Comparison of ENCODE assay signal across 10 cellular contexts in genomic region chr21:33428669-33429068, GRCh38. TPM values are rescaled to one million over a fixed set of nuclear protein-coding genes. Genes with fewer than 3 reads are reported as not detected.
A peak's percentile ranks its signal among the peaks of the same experiment; 100 is the strongest.
DNase-seq lines count a peak whose midpoint lies in the region; ATAC-seq, FAIRE-seq and TF ChIP-seq lines count a peak whose summit lies in the region.
"Had no signal": no experiment of that assay in that cellular context is flagged by ENCODE, and none has a peak within 500 bp of the region (broad histone marks: within the 10 kb centered on the region; RNA-seq: fewer than 3 reads in every experiment).

No MANE protein-coding gene starts in this region.

- in situ Hi-C loops in mammary epithelial cell (cut with MboI; ENCODE audit: low sequenced_read_pairs in 2 of 2) (no loop called here), GM13976 (cut with MboI; ENCODE audit: low sequenced_read_pairs, unreplicated experiment) (no loop called here)

- CTCF ChIA-PET in A549 (lab: Yijun Ruan, JAX): interaction anchor here (1.1 to 3.7 kb wide), 3 partner anchors 14 to 68 kb away, joined by 3 to 14 read pairs (median 13); no protein-coding TSS in a partner anchor
- CTCF ChIA-PET in HEK293 (lab: Yijun Ruan, JAX): interaction anchor here (0.9 kb wide), 1 partner anchor 67 kb away, joined by 3 read pairs; no protein-coding TSS in a partner anchor
- CTCF ChIA-PET in mammary epithelial cell (lab: Charles Lee; ENCODE audit: low non-redundant PET): interaction anchor here (0.5 kb wide), 1 partner anchor 103 kb away, joined by 3 read pairs; the partner anchor contains the start of gene IFNAR1

- H4K5ac ChIP-seq in mesendoderm (ENCODE audit: low read length): no peak overlapping the region

- peaks cover 72 to 80% of the 10 kb centered on the region in 2 experiments for H3K36me3 ChIP-seq in HEK293 (ENCODE audit: control insufficient read depth in 2 of 2, insufficient read depth in 1 of 2, low read length in 2 of 2)
- H3K36me3 ChIP-seq in mammary epithelial cell (ENCODE audit: insufficient read depth, low read length): peaks cover 47% of the 10 kb centered on the region
- peaks cover 13% of the 10 kb centered on the region for H3K36me3 ChIP-seq in mesendoderm (ENCODE audit: control insufficient read depth, insufficient read depth, low read length)

- no peak overlapping the region for H2BK15ac ChIP-seq in mesendoderm (replicated peaks; ENCODE audit: low read depth)

- no peaks in the 10 kb centered on the region for H3K79me1 ChIP-seq in mesendoderm (ENCODE audit: low read length)

- no peak overlapping the region for H2BK120ac ChIP-seq in mesendoderm (ENCODE audit: low read depth, low read length)

- 51% methylated on average over 7 of the region's 8 CpGs for WGBS in A549 (ENCODE audit: missing lambda C conversion rate)
- WGBS in mammary epithelial cell (ENCODE audit: low coverage, missing lambda C conversion rate): 19% methylated on average over 8 of the region's 8 CpGs
- WGBS in mesendoderm (ENCODE audit: extremely low coverage, insufficient coverage, low lambda C conversion rate): no CpG with 5 or more reads among the region's 8 CpGs

- H3K27ac ChIP-seq in A549 (no peak overlapping the region), HEK293 (ENCODE audit: extremely low read depth, low read depth, low read length) (no peak overlapping the region), mammary epithelial cell (ENCODE audit: insufficient read depth, low read depth, low read length) (peak overlapping the region; percentile 50), mesendoderm (ENCODE audit: low read depth, low read length) (no peak overlapping the region)

- peaks cover 29% of the 10 kb centered on the region for H3K79me2 ChIP-seq in mammary epithelial cell (ENCODE audit: insufficient read depth, low read length)
- no peaks in the 10 kb centered on the region for H3K79me2 ChIP-seq in mesendoderm (ENCODE audit: control insufficient read depth, insufficient read depth, low read length)

- no peak for TF ChIP-seq POLR2A in A549 (IDR thresholded peaks at IDR 0.05; ENCODE audit: low read length)

- no peak for TF ChIP-seq EP300 in A549 (IDR thresholded peaks at IDR 0.05)

- TF ChIP-seq CTCF in A549 (IDR thresholded peaks at IDR 0.05) (no peak), HEK293 (tag by site-specific recombination; IDR thresholded peaks at IDR 0.05) (no peak), mammary epithelial cell (conservative IDR thresholded peaks at IDR 0.05 in 1 of 2, IDR thresholded peaks at IDR 0.05 in 1 of 2; ENCODE audit: extremely low read depth in 1 of 2, insufficient read depth in 1 of 2, low read depth in 1 of 2, low read length in 2 of 2) (no peak), GM13976 (IDR thresholded peaks at IDR 0.05; ENCODE audit: borderline replicate concordance, control extremely low read depth, extremely low read depth, insufficient read depth, missing control alignments) (no peak)

- no peak overlapping the region for H2AK5ac ChIP-seq in mesendoderm (ENCODE audit: low read length)

- no peak overlapping the region for H3K18ac ChIP-seq in mesendoderm (ENCODE audit: low read length)

- H3K9me3 ChIP-seq in A549 (no peaks in the 10 kb centered on the region), HEK293 (ENCODE audit: control insufficient read depth, insufficient read depth, low read depth, low read length) (no peaks in the 10 kb centered on the region), mammary epithelial cell (replicated peaks; ENCODE audit: insufficient read depth, low read length) (no peaks in the 10 kb centered on the region)

- H3K9ac ChIP-seq in mammary epithelial cell (ENCODE audit: insufficient read depth, low read length): no peak overlapping the region
- H3K9ac ChIP-seq in mesendoderm (ENCODE audit: low read length): no peak overlapping the region

- FAIRE-seq in A549 (lab: Jason Lieb, UNC): no peak

- intact Hi-C loops in mammary epithelial cell (cut with micrococcal nuclease): no loop called here

- POLR2A ChIA-PET in A549 (lab: Yijun Ruan, JAX): interaction anchor here (1.2 kb wide), 1 partner anchor 104 kb away, joined by 3 read pairs; the partner anchor contains the start of gene IFNAR1
- POLR2A ChIA-PET in HEK293 (lab: Yijun Ruan, JAX): interaction anchor here (1.1 kb wide), 1 partner anchor 66 kb away, joined by 5 read pairs; no protein-coding TSS in a partner anchor

- H3K4me1 ChIP-seq in A549: peaks cover 13% of the 10 kb centered on the region; the same call in 2 of the 3 replicates
- H3K4me1 ChIP-seq in HEK293 (ENCODE audit: control insufficient read depth, insufficient read depth, low read length): no peaks in the 10 kb centered on the region
- H3K4me1 ChIP-seq in mammary epithelial cell (ENCODE audit: insufficient read depth, low read length): peaks cover 23% of the 10 kb centered on the region
- H3K4me1 ChIP-seq in mesendoderm (ENCODE audit: control insufficient read depth, low read depth, low read length): no peaks in the 10 kb centered on the region

- no peak overlapping the region for H2BK5ac ChIP-seq in mesendoderm (ENCODE audit: low read length)

- no peak overlapping the region for H3K56ac ChIP-seq in mesendoderm (ENCODE audit: low read length)

- no TSS peak for BruUV-seq in mammary epithelial cell (replicated peaks; lab: Mats Ljungman, UMichigan)

- no peak for TF ChIP-seq RAD21 in A549 (conservative IDR thresholded peaks at IDR 0.05 in 1 of 2, IDR thresholded peaks at IDR 0.05 in 1 of 2)

- ATAC-seq in A549 (peak in 1 of 2 experiments; percentile 70; a peak in 3 of 6 replicates), HG03095 (IDR thresholded peaks at IDR 0.05; ENCODE audit: unreplicated experiment) (no peak)

- H3K4me2 ChIP-seq in A549 (0 out of 3 replicates have a peak overlapping the region, but pooled peaks have one; percentile 12), mammary epithelial cell (ENCODE audit: insufficient read depth, low read depth, low read length) (peak overlapping the region; percentile 44), mesendoderm (ENCODE audit: low read length) (no peak overlapping the region)

- no peaks in the 10 kb centered on the region for H4K20me1 ChIP-seq in mammary epithelial cell (ENCODE audit: insufficient read depth, low read length)

- H3K4me3 ChIP-seq in A549: no peak overlapping the region
- H3K4me3 ChIP-seq in HEK293 (ENCODE audit: low read depth, low read length): no peak overlapping the region
- no peak overlapping the region for H3K4me3 ChIP-seq in mammary epithelial cell (replicated peaks in 1 of 3; ENCODE audit: insufficient read depth in 1 of 3, low read depth in 2 of 3, low read length in 3 of 3)
- no peak overlapping the region for H3K4me3 ChIP-seq in mesendoderm (ENCODE audit: low read length)

- dilution Hi-C loops in mammary epithelial cell (cut with HindIII; ENCODE audit: low sequenced_read_pairs): no loop called here

- no peak overlapping the region for H4K8ac ChIP-seq in mesendoderm (ENCODE audit: low read depth, low read length)

- H3K23ac ChIP-seq in mesendoderm (ENCODE audit: low read length): no peak overlapping the region

- no peak for DNase-seq in A549 (ENCODE audit: low read depth in 1 of 2, low spot score in 1 of 2)
- peak; percentile 97 for DNase-seq in mammary epithelial cell
- peak; percentile 74 for DNase-seq in mesenteric fat pad (ENCODE audit: low spot score)
- DNase-seq in mesendoderm: no peak
- DNase-seq in GDM1 (lab: John Stamatoyannopoulos, UW): no peak
- DNase-seq in GM13976 (ENCODE audit: low spot score): no peak
- DNase-seq: activated CD8-positive, alpha-beta memory T cell treated with anti-CD3 and anti-CD28 coated beads, Interleukin-2, amount 50 U/mL, for 4 hours; NCI-H1417 had no signal

- no peak overlapping the region for H3K4ac ChIP-seq in mesendoderm (ENCODE audit: low read depth, low read length)

- H2AFZ ChIP-seq in mammary epithelial cell (ENCODE audit: low read depth, low read length): no peak overlapping the region

- H3K27me3 ChIP-seq in mammary epithelial cell (ENCODE audit: insufficient read depth, low read length) (no peaks in the 10 kb centered on the region), mesendoderm (ENCODE audit: insufficient read depth, low read length, poor library complexity) (no peaks in the 10 kb centered on the region)

TF ChIP-seq in A549, 52 proteins besides CTCF, POLR2A, EP300 and RAD21 (continues in another document):
- TF ChIP-seq NPAS2 (CRISPR knock-in tag; IDR thresholded peaks at IDR 0.05; ENCODE audit: borderline replicate concordance) (no peak), CBX2 (IDR thresholded peaks at IDR 0.05; ENCODE audit: borderline replicate concordance, low read depth) (no peak), KDM5A (IDR thresholded peaks at IDR 0.05) (no peak), ZNF302 (CRISPR knock-in tag; IDR thresholded peaks at IDR 0.05) (no peak), POLR2AphosphoS2 (conservative IDR thresholded peaks at IDR 0.05; ENCODE audit: low read length) (no peak), RFX5 (IDR thresholded peaks at IDR 0.05) (no peak)

TF ChIP-seq in HEK293, 187 proteins besides CTCF, POLR2A, EP300 and RAD21 (continues in another document):
- TF ChIP-seq SETDB1 (IDR thresholded peaks at IDR 0.05; ENCODE audit: insufficient read length, low read length) (no peak), ZNF184 (tag by site-specific recombination; IDR thresholded peaks at IDR 0.05) (peak; percentile 99), ZNF138 (tag by site-specific recombination; IDR thresholded peaks at IDR 0.05; ENCODE audit: borderline replicate concordance) (no peak), KLF10 (tag by site-specific recombination; IDR thresholded peaks at IDR 0.05) (no peak), ZNF664 (tag by site-specific recombination; IDR thresholded peaks at IDR 0.05) (no peak), EGR2 (tag by site-specific recombination; IDR thresholded peaks at IDR 0.05; ENCODE audit: low read depth) (no peak)

RNA-seq across cellular contexts. Expression of gene IFNGR2, which starts 25.5 kb away (rescaled TPM):
- polyA plus RNA-seq in A549 (2011; rRNA removed) (47.2 and 54.6 TPM in 2 replicates), A549 (2017; fragmentation: RNase III; extraction: RNeasy Plus Mini Kit Qiagen cat#74134 plus additional on column Dnase treatment) (20.8 to 24.2 TPM (median 21.6 TPM) in 3 replicates), mammary epithelial cell (93.1 TPM)
- 25.3 and 34.4 TPM in 2 replicates for polyA plus RNA-seq in A549 (2012; cell fraction: cytosol; rRNA removed)
- polyA plus RNA-seq in A549 (2012; cell fraction: nucleus; rRNA removed): 9.5 and 13.0 TPM in 2 replicates
- 52.9 and 71.0 TPM in 2 replicates for polyA minus RNA-seq in A549 (2011; rRNA and poly(A)+ RNA removed)
- total RNA-seq in mammary epithelial cell (100 to 1,000 TPM in 1 of 2 donors, 10 to 100 TPM in 1; 63.3 to 104 TPM), mesenteric fat pad (150 TPM)
- 92.8 TPM for polyA minus RNA-seq in mammary epithelial cell
- 26.1 TPM for polyA plus RNA-seq in mesendoderm (2013, experiment 1 of 2)
- polyA plus RNA-seq in mesendoderm (2013, experiment 2 of 2): 27.0 TPM

RNA-seq across cellular contexts. Expression of gene TMEM50B, which starts 51.1 kb away (rescaled TPM):
- polyA plus RNA-seq in A549 (2011; rRNA removed): 17.6 and 19.4 TPM in 2 replicates
- 8.2 and 8.6 TPM in 2 replicates for polyA plus RNA-seq in A549 (2012; cell fraction: cytosol; rRNA removed)
- 14.6 and 24.9 TPM in 2 replicates for polyA plus RNA-seq in A549 (2012; cell fraction: nucleus; rRNA removed)
- 10.1 to 12.1 TPM (median 11.1 TPM) in 3 replicates for polyA plus RNA-seq in A549 (2017; fragmentation: RNase III; extraction: RNeasy Plus Mini Kit Qiagen cat#74134 plus additional on column Dnase treatment)
- 2.8 TPM in 2 replicates for polyA minus RNA-seq in A549 (2011; rRNA and poly(A)+ RNA removed)
- 10 to 100 TPM; 21.5 to 21.7 TPM for total RNA-seq in mammary epithelial cell
- 14.6 TPM for polyA plus RNA-seq in mammary epithelial cell
- polyA minus RNA-seq in mammary epithelial cell: 5.4 TPM
- total RNA-seq in mesenteric fat pad: 36.1 TPM
- 9.0 TPM for polyA plus RNA-seq in mesendoderm (2013, experiment 1 of 2)
- 9.4 TPM for polyA plus RNA-seq in mesendoderm (2013, experiment 2 of 2)

Comparison
In these comparisons a context has a peak if more than half of its experiments do, and no peak if none do; other contexts are left out.
1. DNase-seq: peak in mammary epithelial cell (single experiment) and mesenteric fat pad (single experiment); none in A549 (0 of 2), mesendoderm (single experiment), GDM1 (single experiment) and GM13976 (single experiment).